In the genomic region with DNA sequence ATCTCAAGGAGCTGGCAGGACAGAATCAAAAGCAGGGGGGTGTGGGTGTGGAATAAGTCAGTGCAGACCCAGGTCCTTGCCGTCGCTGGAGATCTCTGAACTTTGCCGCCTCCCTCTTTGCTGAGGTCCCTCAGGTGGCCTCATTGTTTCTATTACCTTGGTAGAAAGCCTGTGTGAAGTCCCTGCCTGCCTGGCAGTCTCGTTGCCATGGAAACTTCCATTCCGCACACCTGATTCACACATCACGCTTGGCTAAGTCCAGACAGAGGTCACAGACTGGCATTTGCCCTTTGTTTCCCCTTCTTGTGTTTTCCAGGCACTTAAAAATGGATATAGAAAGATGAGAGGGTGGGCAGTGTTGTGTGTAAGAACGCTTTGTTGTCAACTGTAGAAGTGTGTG, we compare ENCODE assay signal across 11 cellular contexts.
DNase-seq lines count a peak whose midpoint lies in the region; ATAC-seq and TF ChIP-seq lines count a peak whose summit lies in the region.
"Had no signal": no experiment of that assay in that cellular context is flagged by ENCODE, and none has a peak within 500 bp of the region (broad histone marks: within the 10 kb centered on the region; RNA-seq: fewer than 3 reads in every experiment).

No MANE protein-coding gene starts in this region.

- DNase-seq in activated naive CD8-positive, alpha-beta T cell treated with anti-CD3 and anti-CD28 coated beads, Interleukin-2, amount 50 U/mL, for 24 hours: no peak
- no peak for DNase-seq in activated naive CD8-positive, alpha-beta T cell treated with anti-CD3 and anti-CD28 coated beads for 36 hours
- DNase-seq in NCI-H1105 treated with DMSO at 0.1 percent for 48 hours (lab: John Stamatoyannopoulos, UW): peak; percentile 81
- peak; percentile 86 for DNase-seq in endodermal cell
- peak; percentile 61 for DNase-seq in ureter (ENCODE audit: low spot score)
- no peak for DNase-seq in activated CD4-positive, alpha-beta T cell treated with anti-CD3 and anti-CD28 coated beads, Interleukin-2, amount 50 U/mL, for 4 hours
- no peak for DNase-seq in effector CD8-positive, alpha-beta T cell (lab: John Stamatoyannopoulos, UW)

- H3K4me3 ChIP-seq in endodermal cell (ENCODE audit: low read length): peak overlapping the region; percentile 53

- H3K27ac ChIP-seq in endodermal cell (ENCODE audit: low read depth, low read length): no peak overlapping the region
- H3K27ac ChIP-seq: neutrophil had no signal

- H3K27me3 Mint-ChIP-seq in activated naive CD8-positive, alpha-beta T cell treated with anti-CD3 and anti-CD28 coated beads, Interleukin-2, amount 50 U/mL, for 24 hours: peaks cover 6% of the 10 kb centered on the region
- H3K27me3 Mint-ChIP-seq in activated naive CD8-positive, alpha-beta T cell treated with anti-CD3 and anti-CD28 coated beads for 36 hours: peaks cover 17% of the 10 kb centered on the region
- no peaks in the 10 kb centered on the region for H3K27me3 Mint-ChIP-seq in endodermal cell (ENCODE audit: insufficient read depth)
- H3K27me3 Mint-ChIP-seq: activated naive CD8-positive, alpha-beta T cell had no signal

- H3K9me3 Mint-ChIP-seq in activated naive CD8-positive, alpha-beta T cell treated with anti-CD3 and anti-CD28 coated beads, Interleukin-2, amount 50 U/mL, for 24 hours: peaks cover 17% of the 10 kb centered on the region
- H3K9me3 Mint-ChIP-seq in activated naive CD8-positive, alpha-beta T cell treated with anti-CD3 and anti-CD28 coated beads for 36 hours: peaks cover 10% of the 10 kb centered on the region
- H3K9me3 Mint-ChIP-seq in endodermal cell: peaks cover 21% of the 10 kb centered on the region

- H3K36me3 ChIP-seq in endodermal cell (ENCODE audit: control insufficient read depth, insufficient read depth, low read length): peaks cover 62% of the 10 kb centered on the region
- H3K36me3 ChIP-seq: neutrophil had no signal

- peaks cover 7% of the 10 kb centered on the region for H3K4me1 Mint-ChIP-seq in activated naive CD8-positive, alpha-beta T cell treated with anti-CD3 and anti-CD28 coated beads, Interleukin-2, amount 50 U/mL, for 24 hours
- peaks cover 4% of the 10 kb centered on the region for H3K4me1 Mint-ChIP-seq in activated naive CD8-positive, alpha-beta T cell treated with anti-CD3 and anti-CD28 coated beads for 36 hours
- H3K4me1 Mint-ChIP-seq in endodermal cell: peaks cover 18% of the 10 kb centered on the region

- H3K27me3 ChIP-seq in endodermal cell (ENCODE audit: control insufficient read depth, insufficient read depth, low read length, poor library complexity, severe bottlenecking): no peaks in the 10 kb centered on the region
- H3K27me3 ChIP-seq: neutrophil had no signal

- 47 to 61% methylated on average over 3 to 7 of the region's 7 CpGs for WGBS in endodermal cell (ENCODE audit: insufficient coverage in 1 of 2, insufficient read length in 1 of 2), 2 experiments

- peaks cover 15% of the 10 kb centered on the region for H3K4me1 ChIP-seq in endodermal cell (ENCODE audit: control insufficient read depth, insufficient read depth, low read length)

- TF ChIP-seq CTCF in endodermal cell (conservative IDR thresholded peaks at IDR 0.05): no peak

- H3K9ac ChIP-seq in endodermal cell (ENCODE audit: extremely low read depth, low read length, poor library complexity, severe bottlenecking): no peak overlapping the region

- H3K9me3 ChIP-seq in endodermal cell (ENCODE audit: control insufficient read depth, low read length): peaks cover 40% of the 10 kb centered on the region
- H3K9me3 ChIP-seq: neutrophil had no signal

- ATAC-seq in activated naive CD8-positive, alpha-beta T cell treated with anti-CD3 and anti-CD28 coated beads, Interleukin-2, amount 50 U/mL, for 24 hours: peak; percentile 76
- ATAC-seq in GM21737 (IDR thresholded peaks at IDR 0.05; ENCODE audit: unreplicated experiment): no peak
- ATAC-seq: CD8-positive, alpha-beta T cell had no signal

- H3K27ac Mint-ChIP-seq in activated naive CD8-positive, alpha-beta T cell treated with anti-CD3 and anti-CD28 coated beads, Interleukin-2, amount 50 U/mL, for 24 hours: no peak overlapping the region
- no peak overlapping the region for H3K27ac Mint-ChIP-seq in activated naive CD8-positive, alpha-beta T cell treated with anti-CD3 and anti-CD28 coated beads for 36 hours
- peak overlapping the region; percentile 69 for H3K27ac Mint-ChIP-seq in endodermal cell
- H3K27ac Mint-ChIP-seq: activated naive CD8-positive, alpha-beta T cell; CD8-positive, alpha-beta T cell had no signal

- no peak overlapping the region for H3K4me3 Mint-ChIP-seq in activated naive CD8-positive, alpha-beta T cell treated with anti-CD3 and anti-CD28 coated beads, Interleukin-2, amount 50 U/mL, for 24 hours
- H3K4me3 Mint-ChIP-seq in activated naive CD8-positive, alpha-beta T cell treated with anti-CD3 and anti-CD28 coated beads for 36 hours: no peak overlapping the region
- H3K4me3 Mint-ChIP-seq in endodermal cell: peak overlapping the region; percentile 11
- H3K4me3 Mint-ChIP-seq: activated naive CD8-positive, alpha-beta T cell; CD8-positive, alpha-beta T cell had no signal

- H3K36me3 Mint-ChIP-seq in activated naive CD8-positive, alpha-beta T cell treated with anti-CD3 and anti-CD28 coated beads, Interleukin-2, amount 50 U/mL, for 24 hours (ENCODE audit: low read depth): peaks cover 2% of the 10 kb centered on the region
- no peaks in the 10 kb centered on the region for H3K36me3 Mint-ChIP-seq in activated naive CD8-positive, alpha-beta T cell treated with anti-CD3 and anti-CD28 coated beads for 36 hours
- H3K36me3 Mint-ChIP-seq in endodermal cell (ENCODE audit: low read depth): peaks cover 63% of the 10 kb centered on the region
- H3K36me3 Mint-ChIP-seq: activated naive CD8-positive, alpha-beta T cell; CD8-positive, alpha-beta T cell had no signal

Comparison
In these comparisons a context has a peak if more than half of its experiments do, and no peak if none do; other contexts are left out.
1. DNase-seq: peak in NCI-H1105 treated with DMSO at 0.1 percent for 48 hours (single experiment), endodermal cell (single experiment) and ureter (single experiment); none in activated naive CD8-positive, alpha-beta T cell treated with anti-CD3 and anti-CD28 coated beads, Interleukin-2, amount 50 U/mL, for 24 hours (single experiment), activated naive CD8-positive, alpha-beta T cell treated with anti-CD3 and anti-CD28 coated beads for 36 hours (single experiment), activated CD4-positive, alpha-beta T cell treated with anti-CD3 and anti-CD28 coated beads, Interleukin-2, amount 50 U/mL, for 4 hours (0 of 2) and effector CD8-positive, alpha-beta T cell (single experiment).